8 cellular contexts compared by ENCODE assay signal in genomic region chr22:38505595-38506117, GRCh38. TPM values are rescaled to one million over a fixed set of nuclear protein-coding genes. Genes with fewer than 3 reads are reported as not detected.
DNase-seq lines count a peak whose midpoint lies in the region; ATAC-seq, FAIRE-seq and TF ChIP-seq lines count a peak whose summit lies in the region.

No MANE protein-coding gene starts in this region.

- H3K27ac ChIP-seq in KMS-11, result peak overlapping the region; percentile 99
- H3K27ac ChIP-seq in H1 (ENCODE audit: low read depth, low read length), result peak overlapping the region; percentile 99

- H3K9ac ChIP-seq in KMS-11, result peak overlapping the region; percentile 100
- peak overlapping the region; percentile 99 to 100 (median 100) for H3K9ac ChIP-seq in H1 (replicated peaks in 1 of 4; ENCODE audit: extremely low read depth in 1 of 4, low read depth in 3 of 4, low read length in 3 of 4)

- no peak for TF ChIP-seq EP300 in H1 (IDR thresholded peaks at IDR 0.05; ENCODE audit: borderline replicate concordance in 1 of 2, low read depth in 2 of 2, low read length in 2 of 2)

- TF ChIP-seq POLR2A in H1 (IDR thresholded peaks at IDR 0.05; ENCODE audit: control extremely low read depth in 1 of 2, low read depth in 2 of 2, low read length in 2 of 2), result peak; percentile 52 to 68

- no peak overlapping the region for H3K14ac ChIP-seq in H1 (ENCODE audit: insufficient read length)

- no peak overlapping the region for H2BK120ac ChIP-seq in H1 (replicated peaks; ENCODE audit: low read depth, low read length)

- WGBS in H1 (ENCODE audit: extremely low coverage in 1 of 2, insufficient coverage in 1 of 2, insufficient read length in 1 of 2, insufficient replicate concordance in 2 of 2, low coverage in 1 of 2, low lambda C conversion rate in 2 of 2, missing lambda C conversion rate in 1 of 2), 2 experiments, result 5% methylated on average over 22 of the region's 63 CpGs; no CpG with 5 or more reads in 1 of the 2 experiments

- CTCF ChIA-PET in H1 (lab: Charles Lee; ENCODE audit: partially characterized antibody), result no interaction called here

- H4K91ac ChIP-seq in H1 (replicated peaks; ENCODE audit: insufficient read length, low read length), result peak overlapping the region; percentile 98

- H3K36me3 ChIP-seq in KMS-11 (ENCODE audit: insufficient read depth) (no peaks in the 10 kb centered on the region; the same call in 1 of the 2 replicates), H1 (ENCODE audit: control insufficient read depth in 2 of 4, insufficient read depth in 4 of 4, low read length in 3 of 4) (peaks cover 0 to 43% (median 10%) of the 10 kb centered on the region in 4 experiments; a peak in 5 of 8 replicates)

- peak overlapping the region; percentile 100 for H4K8ac ChIP-seq in H1 (ENCODE audit: extremely low read depth, insufficient read depth, low read length)

- peak; percentile 21 for ATAC-seq in GM21619 (IDR thresholded peaks at IDR 0.05; ENCODE audit: unreplicated experiment)

- H3K4me1 ChIP-seq in KMS-11 (ENCODE audit: low read depth, poor library complexity, severe bottlenecking) (peaks cover 31% of the 10 kb centered on the region), H1 (replicated peaks in 1 of 4; ENCODE audit: control insufficient read depth in 3 of 4, insufficient read depth in 4 of 4, low read length in 3 of 4) (peaks cover 0 to 11% (median 5%) of the 10 kb centered on the region in 4 experiments; a peak in 5 of 7 replicates)

- H2BK5ac ChIP-seq in H1 (ENCODE audit: low read depth, low read length), result peak overlapping the region; percentile 100

- peak overlapping the region; percentile 99 for H4K5ac ChIP-seq in H1 (ENCODE audit: insufficient read length, low read depth, low read length)

- H2AK5ac ChIP-seq in H1 (ENCODE audit: low read depth, low read length), result peak overlapping the region; percentile 94; the same call in 1 of the 2 replicates

- TF ChIP-seq RAD21 in H1 (IDR thresholded peaks at IDR 0.05 in 1 of 2, conservative IDR thresholded peaks at IDR 0.05 in 1 of 2; ENCODE audit: low read depth in 2 of 2, low read length in 2 of 2), result no peak

- H3K9me3 ChIP-seq in H1 (ENCODE audit: insufficient read depth in 2 of 2, low read depth in 1 of 2, low read length in 1 of 2), result no peaks in the 10 kb centered on the region

- no peak overlapping the region for H3K4me3 ChIP-seq in KMS-11 (IDR thresholded peaks at IDR 0.05; ENCODE audit: insufficient read depth, low read depth, low read length)
- H3K4me3 ChIP-seq in H1 (ENCODE audit: extremely low read depth in 1 of 4, insufficient read depth in 2 of 4, low read depth in 3 of 4, low read length in 4 of 4), result peak overlapping the region; percentile 89 to 99 (median 96)

- peak overlapping the region; percentile 98 for H3K4ac ChIP-seq in H1 (replicated peaks; ENCODE audit: insufficient read length, low read depth, low read length)

- H3K79me2 ChIP-seq in KMS-11 (ENCODE audit: insufficient read depth, low read depth) (peaks cover 50% of the 10 kb centered on the region), H1 (ENCODE audit: control insufficient read depth in 1 of 2, insufficient read depth in 2 of 2, low read length in 2 of 2) (peaks cover 32 to 53% of the 10 kb centered on the region in 2 experiments)

- H3K4me2 ChIP-seq in KMS-11 (peak overlapping the region; percentile 94; the same call in 1 of the 2 replicates), H1 (ENCODE audit: insufficient read depth in 1 of 2, low read depth in 2 of 2, low read length in 2 of 2) (peak overlapping the region; percentile 78 to 94)

- H3K18ac ChIP-seq in H1 (ENCODE audit: extremely low read depth, low read length), result peak overlapping the region; percentile 100

- no peak overlapping the region for H3K23ac ChIP-seq in H1 (ENCODE audit: insufficient read length)

- peak overlapping the region; percentile 94; the same call in 1 of the 2 replicates for H2BK12ac ChIP-seq in H1 (ENCODE audit: low read depth, low read length)

- H3K23me2 ChIP-seq in H1 (ENCODE audit: low read depth, low read length), result peaks cover 12% of the 10 kb centered on the region

- H3K27me3 ChIP-seq in KMS-11 (ENCODE audit: insufficient read depth, low read depth) (no peaks in the 10 kb centered on the region), H1 (replicated peaks in 1 of 4; ENCODE audit: control insufficient read depth in 3 of 4, extremely low read depth in 1 of 4, insufficient read depth in 3 of 4, low read length in 3 of 4) (no peaks in the 10 kb centered on the region)

- H2AFZ ChIP-seq in KMS-11 (ENCODE audit: low read depth), result peak overlapping the region; percentile 56
- H2AFZ ChIP-seq in H1 (ENCODE audit: low read length), result no peak overlapping the region

- H3K79me1 ChIP-seq in H1 (ENCODE audit: low read depth, low read length), result 0 out of 2 replicates have a peak, but pooled peaks cover 3% of the 10 kb centered on the region

- in situ Hi-C loops in G401 (cut with HindIII; ENCODE audit: low sequenced_read_pairs), result no loop called here

- H3K56ac ChIP-seq in H1 (replicated peaks; ENCODE audit: insufficient read length, low read depth, low read length), result peak overlapping the region; percentile 99

- POLR2A ChIA-PET in H1 (lab: Charles Lee; ENCODE audit: partially characterized antibody), result interaction anchor here (4.4 to 32.5 kb wide), 2 partner anchors 12 to 30 kb away, joined by 24 to 1102 read pairs; partner anchors contain the start of gene KDELR3

- FAIRE-seq in H1 (lab: Jason Lieb, UNC), result no peak

- no peak overlapping the region for H2BK15ac ChIP-seq in H1 (ENCODE audit: low read length)

- H4K20me1 ChIP-seq in KMS-11 (ENCODE audit: insufficient read depth), result peaks cover 34% of the 10 kb centered on the region
- peaks cover 16% of the 10 kb centered on the region in 2 experiments for H4K20me1 ChIP-seq in H1 (replicated peaks in 1 of 2; ENCODE audit: control insufficient read depth in 1 of 2, insufficient read depth in 2 of 2, low read length in 2 of 2)

- TF ChIP-seq CTCF in KMS-11 (conservative IDR thresholded peaks at IDR 0.05; ENCODE audit: low read depth, low read length) (no peak), H1 (IDR thresholded peaks at IDR 0.05; ENCODE audit: control extremely low read depth in 1 of 3, insufficient read depth in 1 of 3, low read depth in 1 of 3, low read length in 3 of 3) (no peak)

- DNase-seq in G401 (ENCODE audit: low spot score) (peak; percentile 58), H1 (ENCODE audit: low read depth in 1 of 2, low spot score in 2 of 2) (no peak), mesenteric fat pad (ENCODE audit: low spot score) (peak; percentile 93), NCI-H187 treated with DMSO at 0.1 percent for 48 hours (lab: John Stamatoyannopoulos, UW) (no peak)
- DNase-seq in activated CD4-positive, alpha-beta T cell treated with anti-CD3 and anti-CD28 coated beads, Interleukin-2, amount 50 U/mL, for 24 hours (ENCODE audit: low read depth in 1 of 2, low spot score in 1 of 2), result peak; percentile 35 to 59
- DNase-seq in stimulated activated CD8-positive, alpha-beta memory T cell treated with anti-CD3 and anti-CD28 coated beads, Interleukin-15, amount 100 ng/mL, for 24 hours (ENCODE audit: low read depth), result peak; percentile 31

- H2BK20ac ChIP-seq in H1 (ENCODE audit: low read length), result no peak overlapping the region

TF ChIP-seq in H1, 55 proteins besides CTCF, POLR2A, EP300 and RAD21:
- peak; percentile 88 for TF ChIP-seq POLR2AphosphoS5 (IDR thresholded peaks at IDR 0.05; ENCODE audit: low read depth, low read length)
- TF ChIP-seq KDM1A (IDR thresholded peaks at IDR 0.05; ENCODE audit: borderline replicate concordance, low read length), result no peak
- TF ChIP-seq TBP (IDR thresholded peaks at IDR 0.05; ENCODE audit: low read depth, low read length), result peak; percentile 22; the same call in 1 of the 2 replicates
- peak; percentile 80 for TF ChIP-seq TAF1 (IDR thresholded peaks at IDR 0.05; ENCODE audit: low read depth, low read length)
TF ChIP-seq in H1: peak in this region for 3.

RNA-seq across cellular contexts. Expression of gene DDX17, which starts 0.5 kb away (rescaled TPM):
- total RNA-seq in G401 (2014; rRNA removed; shearing (Covaris generic)), result 531 and 580 TPM in 2 replicates
- total RNA-seq in H1 (2021; fragmentation: NEBNext Ultra II Directional; extraction: Animal tissue kit (Norgen Biotek cat#: 25700)), result 441 and 448 TPM in 2 replicates
- polyA plus RNA-seq in H1 (2011; rRNA removed), result 437 and 698 TPM in 2 replicates
- polyA plus RNA-seq in H1 (2011; cell fraction: cytosol; rRNA removed), result 503 TPM
- polyA plus RNA-seq in H1 (2011; cell fraction: nucleus; rRNA removed), result 1,685 TPM
- 247 to 297 TPM (median 278 TPM) in 4 replicates for polyA plus RNA-seq in H1 (2012, experiment 1 of 2)
- polyA plus RNA-seq in H1 (2012, experiment 2 of 2), result 43.0 TPM
- polyA plus RNA-seq in H1 (2013, experiment 1 of 2), result 243 TPM
- 214 TPM for polyA plus RNA-seq in H1 (2013, experiment 2 of 2)
- polyA minus RNA-seq in H1 (2011; rRNA and poly(A)+ RNA removed), result 707 and 1,020 TPM in 2 replicates
- 330 TPM for polyA minus RNA-seq in H1 (2011; cell fraction: cytosol; rRNA and poly(A)+ RNA removed)
- 755 TPM for polyA minus RNA-seq in H1 (2011; cell fraction: nucleus; rRNA and poly(A)+ RNA removed)
- 280 TPM for total RNA-seq in mesenteric fat pad

RNA-seq across cellular contexts. Expression of gene KDELR3, which starts 37.8 kb away (rescaled TPM):
- total RNA-seq in G401 (2014; rRNA removed; shearing (Covaris generic)), result 3.9 and 6.7 TPM in 2 replicates
- 7.8 and 7.9 TPM in 2 replicates for total RNA-seq in H1 (2021; fragmentation: NEBNext Ultra II Directional; extraction: Animal tissue kit (Norgen Biotek cat#: 25700))
- 8.0 and 13.0 TPM in 2 replicates for polyA plus RNA-seq in H1 (2011; rRNA removed)
- polyA plus RNA-seq in H1 (2011; cell fraction: cytosol; rRNA removed), result 7.9 TPM
- 4.4 TPM for polyA plus RNA-seq in H1 (2011; cell fraction: nucleus; rRNA removed)
- polyA plus RNA-seq in H1 (2012, experiment 1 of 2), result 6.7 to 7.7 TPM (median 7.3 TPM) in 4 replicates
- polyA plus RNA-seq in H1 (2012, experiment 2 of 2), result 4.7 TPM
- polyA plus RNA-seq in H1 (2013, experiment 1 of 2), result 14.5 TPM
- 19.3 TPM for polyA plus RNA-seq in H1 (2013, experiment 2 of 2)
- 7.5 and 13.4 TPM in 2 replicates for polyA minus RNA-seq in H1 (2011; rRNA and poly(A)+ RNA removed)
- 3.1 TPM for polyA minus RNA-seq in H1 (2011; cell fraction: cytosol; rRNA and poly(A)+ RNA removed)
- polyA minus RNA-seq in H1 (2011; cell fraction: nucleus; rRNA and poly(A)+ RNA removed), result 4.7 TPM
- 19.0 TPM for total RNA-seq in mesenteric fat pad

RNA-seq across cellular contexts. Expression of gene KCNJ4, which starts 50.7 kb away (rescaled TPM):
- 37.9 and 38.6 TPM in 2 replicates for total RNA-seq in G401 (2014; rRNA removed; shearing (Covaris generic))
- 2.2 and 2.3 TPM in 2 replicates for total RNA-seq in H1 (2021; fragmentation: NEBNext Ultra II Directional; extraction: Animal tissue kit (Norgen Biotek cat#: 25700))
- polyA plus RNA-seq in H1 (2011; rRNA removed), result 1.4 TPM in 2 replicates
- 1.3 TPM for polyA plus RNA-seq in H1 (2011; cell fraction: cytosol; rRNA removed)
- 1.2 TPM for polyA plus RNA-seq in H1 (2011; cell fraction: nucleus; rRNA removed)
- polyA plus RNA-seq in H1 (2012, experiment 1 of 2), result 1.0 to 3.7 TPM (median 2.6 TPM) in 4 replicates
- polyA plus RNA-seq in H1 (2012, experiment 2 of 2), result 1.2 TPM
- polyA plus RNA-seq in H1 (2013, experiment 1 of 2), result 1.2 TPM
- 1.3 TPM for polyA plus RNA-seq in H1 (2013, experiment 2 of 2)
- polyA minus RNA-seq in H1 (2011; rRNA and poly(A)+ RNA removed), result 0.41 TPM in 2 replicates
- 1.8 TPM for polyA minus RNA-seq in H1 (2011; cell fraction: cytosol; rRNA and poly(A)+ RNA removed)
- not detected for polyA minus RNA-seq in H1 (2011; cell fraction: nucleus; rRNA and poly(A)+ RNA removed)
- not detected for total RNA-seq in mesenteric fat pad

Comparison
In these comparisons a context has a peak if more than half of its experiments do, and no peak if none do; other contexts are left out.
1. DNase-seq: peak in G401 (single experiment), activated CD4-positive, alpha-beta T cell treated with anti-CD3 and anti-CD28 coated beads, Interleukin-2, amount 50 U/mL, for 24 hours (2 of 2), mesenteric fat pad (single experiment) and stimulated activated CD8-positive, alpha-beta memory T cell treated with anti-CD3 and anti-CD28 coated beads, Interleukin-15, amount 100 ng/mL, for 24 hours (single experiment); none in H1 (0 of 2) and NCI-H187 treated with DMSO at 0.1 percent for 48 hours (single experiment).
2. RNA of gene KCNJ4, which starts 50.7 kb away (total RNA-seq): 37.9 to 38.6 TPM in G401; 2.2 to 2.3 TPM in H1 and not detected in mesenteric fat pad (single experiment); every median in the first group is over 10 times any median in the second.